ENCODE assay signal across 11 cellular contexts in genomic region chr5:123700624-123701023, GRCh38.
A peak's percentile ranks its signal among the peaks of the same experiment; 100 is the strongest.
DNase-seq lines count a peak whose midpoint lies in the region; ATAC-seq, FAIRE-seq and TF ChIP-seq lines count a peak whose summit lies in the region.
"Had no signal": no experiment of that assay in that cellular context is flagged by ENCODE, and none has a peak within 500 bp of the region (broad histone marks: within the 10 kb centered on the region; RNA-seq: fewer than 3 reads in every experiment).

No MANE protein-coding gene starts in this region.

- TF ChIP-seq POLR2A in H54 (IDR thresholded peaks at IDR 0.05; ENCODE audit: low read depth, low read length): no peak

- H2AFZ ChIP-seq in smooth muscle cell (ENCODE audit: low read depth) (no peak overlapping the region), neural progenitor cell (replicated peaks) (no peak overlapping the region)

- H3K27ac ChIP-seq in ascending aorta: peak overlapping the region; percentile 37 to 52
- peak overlapping the region; percentile 98 for H3K27ac ChIP-seq in smooth muscle cell (ENCODE audit: low read depth)
- no peak overlapping the region for H3K27ac ChIP-seq in neural progenitor cell

- H3K9me3 Mint-ChIP-seq in neural progenitor cell: peaks cover 9% of the 10 kb centered on the region

- H3K4me1 ChIP-seq in ascending aorta: no peaks in the 10 kb centered on the region
- no peaks in the 10 kb centered on the region for H3K4me1 ChIP-seq in smooth muscle cell (ENCODE audit: low read depth)
- H3K4me1 ChIP-seq in neural progenitor cell: no peaks in the 10 kb centered on the region

- H3K79me2 ChIP-seq in smooth muscle cell (ENCODE audit: low read depth): no peaks in the 10 kb centered on the region
- H3K79me2 ChIP-seq in neural progenitor cell (ENCODE audit: low read depth): no peaks in the 10 kb centered on the region

- peaks cover 5% of the 10 kb centered on the region for H3F3A ChIP-seq in smooth muscle cell (ENCODE audit: low read depth)
- no peaks in the 10 kb centered on the region for H3F3A ChIP-seq in neural progenitor cell (ENCODE audit: low read depth)

- H4K20me1 ChIP-seq in smooth muscle cell (ENCODE audit: low read depth) (no peaks in the 10 kb centered on the region), neural progenitor cell (ENCODE audit: low read depth) (no peaks in the 10 kb centered on the region)

- WGBS in smooth muscle cell (ENCODE audit: low lambda C conversion rate): 26% methylated on average over 4 of the region's 4 CpGs

- H3K4me1 Mint-ChIP-seq in neural progenitor cell: peaks cover 9% of the 10 kb centered on the region

- H3K4me2 ChIP-seq in smooth muscle cell: peak overlapping the region; percentile 11
- H3K4me2 ChIP-seq in neural progenitor cell: no peak overlapping the region

- peaks cover 0 to 4% of the 10 kb centered on the region in 2 donors for H3K9me3 ChIP-seq in ascending aorta
- H3K9me3 ChIP-seq in smooth muscle cell (replicated peaks; ENCODE audit: low read depth): no peaks in the 10 kb centered on the region
- no peaks in the 10 kb centered on the region for H3K9me3 ChIP-seq in neural progenitor cell (ENCODE audit: low read depth)

- H3K36me3 ChIP-seq in ascending aorta: no peaks in the 10 kb centered on the region
- H3K36me3 ChIP-seq in smooth muscle cell (ENCODE audit: low read depth): no peaks in the 10 kb centered on the region
- no peaks in the 10 kb centered on the region for H3K36me3 ChIP-seq in neural progenitor cell

- H3K27me3 ChIP-seq in ascending aorta (no peaks in the 10 kb centered on the region), smooth muscle cell (ENCODE audit: low read depth) (no peaks in the 10 kb centered on the region), neural progenitor cell (no peaks in the 10 kb centered on the region)

- DNase-seq in H54 (ENCODE audit: insufficient read length, low spot score) (peak; percentile 32), ascending aorta (ENCODE audit: low spot score in 2 of 2) (no peak), left ventricle myocardium superior (no peak), smooth muscle cell (lab: John Stamatoyannopoulos, UW; ENCODE audit: unreplicated experiment) (no peak), neural progenitor cell (ENCODE audit: low spot score) (no peak)
- DNase-seq: activated CD4-positive, alpha-beta T cell treated with anti-CD3 and anti-CD28 coated beads, Interleukin-2, amount 50 U/mL, for 1 hour; posterior cingulate gyrus had no signal

- H3K4me3 ChIP-seq in ascending aorta (no peak overlapping the region), smooth muscle cell (no peak overlapping the region), neural progenitor cell (no peak overlapping the region)

- peak; percentile 91 for FAIRE-seq in H54 (lab: Jason Lieb, UNC)
- FAIRE-seq: GM12891 had no signal

- H3K9ac ChIP-seq in smooth muscle cell (ENCODE audit: low read depth) (peak overlapping the region; percentile 86), neural progenitor cell (no peak overlapping the region)

- peaks cover 1% of the 10 kb centered on the region for H3K27me3 Mint-ChIP-seq in neural progenitor cell (ENCODE audit: insufficient read depth, low read depth)

- TF ChIP-seq CTCF in ascending aorta (IDR thresholded peaks at IDR 0.05) (no peak), smooth muscle cell (IDR thresholded peaks at IDR 0.05; ENCODE audit: borderline replicate concordance, insufficient read depth, poor library complexity, severe bottlenecking) (no peak), neural progenitor cell (IDR thresholded peaks at IDR 0.05) (no peak)

- no peak overlapping the region for H3K4me3 Mint-ChIP-seq in neural progenitor cell

- ATAC-seq in left ventricle myocardium superior (peak; percentile 67), GM18511 (IDR thresholded peaks at IDR 0.05; ENCODE audit: unreplicated experiment) (no peak), GM18907 (IDR thresholded peaks at IDR 0.05; ENCODE audit: unreplicated experiment) (no peak), HG03175 (IDR thresholded peaks at IDR 0.05; ENCODE audit: unreplicated experiment) (no peak)

- H3K36me3 Mint-ChIP-seq in neural progenitor cell: no peaks in the 10 kb centered on the region

- no peak overlapping the region for H3K27ac Mint-ChIP-seq in neural progenitor cell

- intact Hi-C loops in ascending aorta (cut with DNase I) (no loop called here), left ventricle myocardium superior (cut with micrococcal nuclease) (no loop called here)
